In genomic region chr6:119799633-119800032, GRCh38 we compare ENCODE assay signal across 1 cellular context.
TF ChIP-seq lines count a peak whose summit lies in the region.

No MANE protein-coding gene starts in this region.

TF ChIP-seq in GM23338, 12 proteins besides CTCF, POLR2A, EP300 and RAD21 (continued from another document):
- TF ChIP-seq ZNF462 (CRISPR knock-in tag; IDR thresholded peaks at IDR 0.05): no peak
- TF ChIP-seq ZNF331 (CRISPR knock-in tag; IDR thresholded peaks at IDR 0.05; ENCODE audit: low read depth): no peak
TF ChIP-seq in GM23338: peak in this region for 0.
